8 cellular contexts compared by ENCODE assay signal in genomic region chr3:130111185-130111864, GRCh38. TPM values are rescaled to one million over a fixed set of nuclear protein-coding genes. Genes with fewer than 3 reads are reported as not detected.
DNase-seq lines count a peak whose midpoint lies in the region; ATAC-seq, FAIRE-seq and TF ChIP-seq lines count a peak whose summit lies in the region.

No MANE protein-coding gene starts in this region.

- FAIRE-seq in kidney (lab: Jason Lieb, UNC): peak; percentile 98

- no peaks in the 10 kb centered on the region for H3K9me3 ChIP-seq in kidney (ENCODE audit: control insufficient read depth in 1 of 2, low read length in 2 of 2)

- H3K27ac ChIP-seq in kidney (ENCODE audit: low read depth in 2 of 2, low read length in 2 of 2): peak overlapping the region in 1 of 2 donors; percentile 60

- H3K4me3 ChIP-seq in AG10803 (ENCODE audit: low read length) (peak overlapping the region; percentile 74), kidney (ENCODE audit: low read length in 2 of 2) (peak overlapping the region; percentile 52 to 72)

- peak; percentile 100 for ATAC-seq in GM19043 (IDR thresholded peaks at IDR 0.05; ENCODE audit: low read depth, unreplicated experiment)
- ATAC-seq in HG03354 (IDR thresholded peaks at IDR 0.05; ENCODE audit: poor library complexity, severe bottlenecking, unreplicated experiment): peak; percentile 100

- H3K4me1 ChIP-seq in kidney (ENCODE audit: control insufficient read depth in 1 of 2, insufficient read depth in 1 of 2, low read depth in 1 of 2, low read length in 2 of 2): no peaks in the 10 kb centered on the region

- intact Hi-C loops in kidney (cut with DNase I): no loop called here

- no peaks in the 10 kb centered on the region for H3K36me3 ChIP-seq in kidney (ENCODE audit: control insufficient read depth in 1 of 2, insufficient read depth in 2 of 2, low read length in 2 of 2)

- peak overlapping the region in 1 of 2 donors; percentile 26 for H3K9ac ChIP-seq in kidney (ENCODE audit: low read length in 2 of 2)

- TF ChIP-seq CTCF in AG10803 (conservative IDR thresholded peaks at IDR 0.05; ENCODE audit: low read length): no peak
- no peak for TF ChIP-seq CTCF in kidney (IDR thresholded peaks at IDR 0.05; ENCODE audit: borderline replicate concordance, extremely low read depth, insufficient read depth)

- DNase-seq in AG10803 (ENCODE audit: low read depth) (peak; percentile 98), NCI-H446 (lab: John Stamatoyannopoulos, UW) (peak; percentile 95 to 98), cerebellum (ENCODE audit: low spot score) (peak; percentile 94), kidney (peak; percentile 100)
- peak; percentile 98 for DNase-seq in activated CD4-positive, CD25-positive, alpha-beta regulatory T cell treated with anti-CD3 and anti-CD28 coated beads, Interleukin-2, amount 50 U/mL, for 72 hours
- DNase-seq in stimulated activated CD4-positive, alpha-beta T cell treated with anti-CD3 and anti-CD28 coated beads, Interleukin-15, amount 100 ng/mL, for 1 hour (ENCODE audit: low read depth in 1 of 2, low spot score in 1 of 2): peak; percentile 97 to 98

RNA-seq across cellular contexts. Expression of gene ALG1L2, which starts 29.7 kb away (rescaled TPM):
- total RNA-seq in cerebellum (0.91 TPM), kidney (0.82 TPM)
- not detected for polyA plus RNA-seq in kidney (ENCODE audit: insufficient read depth, low read depth, low replicate concordance)
